Comparison of ENCODE assay signal across 18 cellular contexts in genomic region chr2:32496657-32497056, GRCh38.
A peak's percentile ranks its signal among the peaks of the same experiment; 100 is the strongest.
DNase-seq lines count a peak whose midpoint lies in the region; ATAC-seq, FAIRE-seq and TF ChIP-seq lines count a peak whose summit lies in the region.
"Had no signal": no experiment of that assay in that cellular context is flagged by ENCODE, and none has a peak within 500 bp of the region (broad histone marks: within the 10 kb centered on the region; RNA-seq: fewer than 3 reads in every experiment).

No MANE protein-coding gene starts in this region.

- no peak overlapping the region for H2AFZ ChIP-seq in HepG2 (ENCODE audit: low read length)

- DNase-seq in CD14-positive monocyte (ENCODE audit: low spot score) = peak; percentile 77
- no peak for DNase-seq in WTC11 (ENCODE audit: low spot score)
- no peak for DNase-seq in HepG2 (ENCODE audit: low spot score)
- DNase-seq in left ventricle myocardium superior = no peak
- no peak for DNase-seq in AG20443 (ENCODE audit: low spot score)
- no peak for DNase-seq in HCEC 1CT
- DNase-seq: gastrocnemius medialis; midbrain; NCI-H2029; NCI-H524; right lobe of liver; stimulated activated CD4-positive, alpha-beta T cell treated with anti-CD3 and anti-CD28 coated beads, Interleukin-1b, Interleukin-23, amount 100 ng/mL, for 48 hours had no signal

- H3K9me3 Mint-ChIP-seq in CD14-positive monocyte = peaks cover 0 to 4% (median 0%) of the 10 kb centered on the region in 7 donors
- no peaks in the 10 kb centered on the region for H3K9me3 Mint-ChIP-seq in WTC11

- no TSS peak for BruUV-seq in HepG2 (replicated peaks; lab: Mats Ljungman, UMichigan)

- H3K36me3 ChIP-seq in HUES6 (ENCODE audit: control insufficient read depth, insufficient read depth, low read length) (peaks cover 49% of the 10 kb centered on the region), HepG2 (replicated peaks in 1 of 2; ENCODE audit: control insufficient read depth in 1 of 2, insufficient read depth in 2 of 2, low read length in 2 of 2) (peaks cover 7 to 64% of the 10 kb centered on the region in 2 experiments)

- peak overlapping the region; percentile 92 to 98 (median 96) for H3K27ac Mint-ChIP-seq in CD14-positive monocyte
- H3K27ac Mint-ChIP-seq in WTC11 = peak overlapping the region; percentile 89

- no peaks in the 10 kb centered on the region for H3K27me3 Mint-ChIP-seq in CD14-positive monocyte (ENCODE audit: low read depth in 3 of 3)
- no peaks in the 10 kb centered on the region; the same call in 1 of the 2 replicates for H3K27me3 Mint-ChIP-seq in WTC11 (ENCODE audit: low read depth)

- no peak overlapping the region for H3K4me2 ChIP-seq in HepG2 (ENCODE audit: low read depth, low read length)

- H3K4me3 ChIP-seq in HUES6 (ENCODE audit: low read depth, low read length) = no peak overlapping the region
- no peak overlapping the region for H3K4me3 ChIP-seq in HepG2 (replicated peaks in 1 of 3; ENCODE audit: insufficient read depth in 1 of 3, low read depth in 2 of 3, low read length in 3 of 3)
- H3K4me3 ChIP-seq: coronary artery, gastrocnemius medialis, right lobe of liver had no signal

- FAIRE-seq in HepG2 (lab: Jason Lieb, UNC) = no peak
- FAIRE-seq: keratinocyte had no signal

- no peak overlapping the region for H3K9ac ChIP-seq in HUES6 (ENCODE audit: low read length)
- no peak overlapping the region for H3K9ac ChIP-seq in HepG2 (ENCODE audit: insufficient read depth, low read depth, low read length)

- no peak for TF ChIP-seq CTCF in CD14-positive monocyte (IDR thresholded peaks at IDR 0.05)
- TF ChIP-seq CTCF in WTC11 (IDR thresholded peaks at IDR 0.05) = no peak
- TF ChIP-seq CTCF in HepG2 (CRISPR knock-in tag; IDR thresholded peaks at IDR 0.05) = no peak

- H3K9me3 ChIP-seq in HUES6 (ENCODE audit: control insufficient read depth, insufficient read depth, low read depth, low read length) (no peaks in the 10 kb centered on the region), HepG2 (ENCODE audit: low read length) (no peaks in the 10 kb centered on the region)
- H3K9me3 ChIP-seq: gastrocnemius medialis, right lobe of liver had no signal

- peaks cover 45% of the 10 kb centered on the region for H3K4me1 Mint-ChIP-seq in CD14-positive monocyte
- peaks cover 20% of the 10 kb centered on the region for H3K4me1 Mint-ChIP-seq in WTC11

- H3K27ac ChIP-seq in HUES6 (ENCODE audit: low read depth, low read length) = peak overlapping the region; percentile 62
- no peak overlapping the region for H3K27ac ChIP-seq in HepG2 (ENCODE audit: extremely low read length, insufficient read depth, low read length)
- H3K27ac ChIP-seq: coronary artery, epithelial cell of prostate, gastrocnemius medialis, right lobe of liver had no signal

- ATAC-seq in WTC11 (peak; percentile 48), HepG2 (no peak), left ventricle myocardium superior (no peak)
- ATAC-seq: gastrocnemius medialis, HCT116, Panc1 had no signal

- TF ChIP-seq POLR2A in HepG2 (IDR thresholded peaks at IDR 0.05; ENCODE audit: insufficient read depth in 1 of 2, low read depth in 2 of 2, low read length in 2 of 2) = no peak

- H3K4me1 ChIP-seq in HUES6 (ENCODE audit: control insufficient read depth, insufficient read depth, low read length) (peaks cover 11% of the 10 kb centered on the region), HepG2 (ENCODE audit: insufficient read depth, low read length) (0 out of 2 replicates have a peak, but pooled peaks cover 8% of the 10 kb centered on the region)
- H3K4me1 ChIP-seq: gastrocnemius medialis, right lobe of liver had no signal

- H3K36me3 Mint-ChIP-seq in CD14-positive monocyte = peaks cover 30 to 40% of the 10 kb centered on the region in 2 donors
- peaks cover 21% of the 10 kb centered on the region for H3K36me3 Mint-ChIP-seq in WTC11

- no peaks in the 10 kb centered on the region for H4K20me1 ChIP-seq in HepG2 (ENCODE audit: insufficient read depth, low read length)

- H3K79me2 ChIP-seq in HepG2 (ENCODE audit: insufficient read depth, low read length) = no peaks in the 10 kb centered on the region

- peak overlapping the region; percentile 50 to 69 for H3K4me3 Mint-ChIP-seq in CD14-positive monocyte
- peak overlapping the region; percentile 39 for H3K4me3 Mint-ChIP-seq in WTC11

- POLR2A ChIA-PET in WTC11 (lab: Charles Lee) (no interaction called here), HepG2 (lab: Yijun Ruan, JAX) (no interaction called here)

- H3K27me3 ChIP-seq in HUES6 (ENCODE audit: control insufficient read depth, insufficient read depth, low read length) = no peaks in the 10 kb centered on the region
- no peaks in the 10 kb centered on the region for H3K27me3 ChIP-seq in HepG2 (ENCODE audit: control insufficient read depth in 1 of 2, insufficient read depth in 2 of 2, low read length in 2 of 2)
- H3K27me3 ChIP-seq: gastrocnemius medialis, right lobe of liver had no signal

- TF ChIP-seq RAD21 in HepG2 (CRISPR knock-in tag; IDR thresholded peaks at IDR 0.05) = no peak

- 98% methylated on average over 3 of the region's 3 CpGs for WGBS in HepG2 (ENCODE audit: low lambda C conversion rate)

- no peak for TF ChIP-seq EP300 in HepG2 (IDR thresholded peaks at IDR 0.05; ENCODE audit: low read depth in 2 of 2, low read length in 2 of 2)
- TF ChIP-seq EP300 in HepG2 (CRISPR knock-in tag; IDR thresholded peaks at IDR 0.05; ENCODE audit: borderline replicate concordance) = no peak

- intact Hi-C loops in CD14-positive monocyte (cut with micrococcal nuclease) = no loop called here
- intact Hi-C loops in HepG2 (cut with micrococcal nuclease; ENCODE audit: unreplicated experiment) = no loop called here
- intact Hi-C loops in left ventricle myocardium superior (cut with micrococcal nuclease) = no loop called here

- CTCF ChIA-PET in WTC11 (lab: Charles Lee) = no interaction called here
- CTCF ChIA-PET in HepG2 (lab: Yijun Ruan, JAX; ENCODE audit: low intra/inter-chr PET ratio, low total read pairs) = no interaction called here

- in situ Hi-C loops in HepG2 (cut with HindIII; ENCODE audit: extremely low pct_ligation_motif_present, low pct_unique_long_range_greater_than_20kb) = no loop called here

TF ChIP-seq in WTC11, 78 proteins besides CTCF, POLR2A, EP300 and RAD21:
- TF ChIP-seq MAX (CRISPR knock-in tag; IDR thresholded peaks at IDR 0.05) (no peak), NR2C2 (CRISPR knock-in tag; IDR thresholded peaks at IDR 0.05) (no peak), MYBL2 (CRISPR knock-in tag; IDR thresholded peaks at IDR 0.05) (no peak), SOX15 (CRISPR knock-in tag; IDR thresholded peaks at IDR 0.05) (no peak), OVOL2 (CRISPR knock-in tag; IDR thresholded peaks at IDR 0.05; ENCODE audit: borderline replicate concordance) (no peak), NR1H2 (CRISPR knock-in tag; IDR thresholded peaks at IDR 0.05) (no peak), CREB1 (CRISPR knock-in tag; IDR thresholded peaks at IDR 0.05) (no peak), JUN (CRISPR knock-in tag; IDR thresholded peaks at IDR 0.05) (no peak)
TF ChIP-seq in WTC11: peak in this region for 0.

TF ChIP-seq in HepG2, 621 proteins besides CTCF, POLR2A, EP300 and RAD21:
- TF ChIP-seq CREB3 (CRISPR knock-in tag; IDR thresholded peaks at IDR 0.05) = no peak
- TF ChIP-seq CEBPB (IDR thresholded peaks at IDR 0.05; ENCODE audit: borderline replicate concordance, low read depth, low read length) = peak; percentile 40; the same call in 1 of the 2 replicates
- no peak for TF ChIP-seq HMG20A (CRISPR knock-in tag; IDR thresholded peaks at IDR 0.05; ENCODE audit: borderline replicate concordance)
- no peak for TF ChIP-seq PITX1 (CRISPR knock-in tag; IDR thresholded peaks at IDR 0.05)
